Comparison of ENCODE assay signal across 8 cellular contexts in genomic region chr10:122307669-122308486, GRCh38. TPM values are rescaled to one million over a fixed set of nuclear protein-coding genes. Genes with fewer than 3 reads are reported as not detected.
DNase-seq lines count a peak whose midpoint lies in the region; ATAC-seq lines count a peak whose summit lies in the region.

No MANE protein-coding gene starts in this region.

- H3K9ac ChIP-seq in stomach smooth muscle (ENCODE audit: low read length in 2 of 2), result peak overlapping the region; percentile 59 to 74

- DNase-seq in G401 (ENCODE audit: low spot score) (peak; percentile 11), amniotic stem cell (lab: John Stamatoyannopoulos, UW) (peak; percentile 88), iPS-NIHi11 (ENCODE audit: low spot score) (peak; percentile 42), ecto neural progenitor cell (ENCODE audit: low spot score) (no peak), NCI-H748 (lab: John Stamatoyannopoulos, UW; ENCODE audit: unreplicated experiment) (no peak), Kasumi-1 (lab: John Stamatoyannopoulos, UW) (no peak)

- ATAC-seq in HG03066 (IDR thresholded peaks at IDR 0.05; ENCODE audit: low read depth, unreplicated experiment), result peak; percentile 63

- peaks cover 0 to 4% of the 10 kb centered on the region in 2 donors for H3K9me3 ChIP-seq in stomach smooth muscle (ENCODE audit: control insufficient read depth in 2 of 2, low read length in 2 of 2)

- peak overlapping the region; percentile 94 for H3K27ac ChIP-seq in stomach smooth muscle (ENCODE audit: low read length)

- in situ Hi-C loops in G401 (cut with HindIII; ENCODE audit: low sequenced_read_pairs), result no loop called here

- H3K27me3 ChIP-seq in stomach smooth muscle (ENCODE audit: control insufficient read depth in 1 of 2, insufficient read depth in 2 of 2, low read length in 2 of 2), result no peaks in the 10 kb centered on the region

- peak overlapping the region; percentile 5 to 66 for H3K4me3 ChIP-seq in stomach smooth muscle (ENCODE audit: low read length in 2 of 2)

- H3K36me3 ChIP-seq in stomach smooth muscle (ENCODE audit: control insufficient read depth in 2 of 2, insufficient read depth in 2 of 2, low read length in 2 of 2), result no peaks in the 10 kb centered on the region

- H3K4me1 ChIP-seq in stomach smooth muscle (ENCODE audit: control insufficient read depth, insufficient read depth, low read length), result peaks cover 37% of the 10 kb centered on the region

RNA-seq across cellular contexts. Expression of gene BTBD16, which starts 36.8 kb away (rescaled TPM):
- not detected in 2 replicates for total RNA-seq in G401 (2014; rRNA removed; shearing (Covaris generic))

Comparison
In these comparisons a context has a peak if more than half of its experiments do, and no peak if none do; other contexts are left out.
1. DNase-seq: peak in G401 (single experiment), amniotic stem cell (single experiment) and iPS-NIHi11 (single experiment); none in ecto neural progenitor cell (single experiment), NCI-H748 (single experiment) and Kasumi-1 (0 of 2).